In genomic region chr17:59785091-59785799, GRCh38 we compare ENCODE assay signal across 1 cellular context.
TF ChIP-seq lines count a peak whose summit lies in the region.

No MANE protein-coding gene starts in this region.

TF ChIP-seq in HEK293, 187 proteins besides CTCF, POLR2A, EP300 and RAD21 (continued from another document):
- TF ChIP-seq ATF2 (tag by site-specific recombination; IDR thresholded peaks at IDR 0.05; ENCODE audit: low read depth), result no peak
- peak; percentile 30; the same call in 1 of the 2 replicates for TF ChIP-seq ZNF366 (tag by site-specific recombination; conservative IDR thresholded peaks at IDR 0.05)
- TF ChIP-seq ZNF18 (tag by site-specific recombination; IDR thresholded peaks at IDR 0.05), result 0 out of 2 replicates have a peak, but pooled peaks have one; percentile 30
- peak; percentile 24; the same call in 1 of the 2 replicates for TF ChIP-seq ZNF335 (tag by site-specific recombination; conservative IDR thresholded peaks at IDR 0.05)
- TF ChIP-seq FEZF1 (tag by site-specific recombination; IDR thresholded peaks at IDR 0.05), result no peak
- peak; percentile 68 for TF ChIP-seq PRDM6 (tag by site-specific recombination; IDR thresholded peaks at IDR 0.05)
- TF ChIP-seq ZNF600 (tag by site-specific recombination; IDR thresholded peaks at IDR 0.05), result 0 out of 2 replicates have a peak, but pooled peaks have one; percentile 10
